Comparison of ENCODE assay signal across 1 cellular context in the genomic region with DNA sequence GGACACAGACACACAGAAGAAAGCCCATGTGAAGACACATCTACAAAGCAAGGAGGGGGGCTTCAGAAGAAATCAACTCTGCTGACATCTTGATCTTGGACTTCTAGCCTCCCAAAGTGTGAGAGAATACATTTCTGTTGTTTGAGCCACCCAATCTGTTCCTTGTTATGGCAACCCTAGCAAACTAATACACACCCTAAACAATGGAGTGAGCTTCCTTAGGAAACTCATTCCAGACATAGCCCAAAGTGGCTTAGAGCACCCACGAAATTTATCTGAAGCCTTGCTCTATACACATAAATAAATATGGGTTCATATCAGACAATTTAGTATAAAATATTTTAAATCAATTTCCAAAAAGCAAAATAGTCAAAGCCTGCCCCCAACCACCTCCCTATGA.
TF ChIP-seq lines count a peak whose summit lies in the region.

No MANE protein-coding gene starts in this region.

TF ChIP-seq in GM23338, 12 proteins besides CTCF, POLR2A, EP300 and RAD21 (continued from another document):
- TF ChIP-seq, protein P1, sequence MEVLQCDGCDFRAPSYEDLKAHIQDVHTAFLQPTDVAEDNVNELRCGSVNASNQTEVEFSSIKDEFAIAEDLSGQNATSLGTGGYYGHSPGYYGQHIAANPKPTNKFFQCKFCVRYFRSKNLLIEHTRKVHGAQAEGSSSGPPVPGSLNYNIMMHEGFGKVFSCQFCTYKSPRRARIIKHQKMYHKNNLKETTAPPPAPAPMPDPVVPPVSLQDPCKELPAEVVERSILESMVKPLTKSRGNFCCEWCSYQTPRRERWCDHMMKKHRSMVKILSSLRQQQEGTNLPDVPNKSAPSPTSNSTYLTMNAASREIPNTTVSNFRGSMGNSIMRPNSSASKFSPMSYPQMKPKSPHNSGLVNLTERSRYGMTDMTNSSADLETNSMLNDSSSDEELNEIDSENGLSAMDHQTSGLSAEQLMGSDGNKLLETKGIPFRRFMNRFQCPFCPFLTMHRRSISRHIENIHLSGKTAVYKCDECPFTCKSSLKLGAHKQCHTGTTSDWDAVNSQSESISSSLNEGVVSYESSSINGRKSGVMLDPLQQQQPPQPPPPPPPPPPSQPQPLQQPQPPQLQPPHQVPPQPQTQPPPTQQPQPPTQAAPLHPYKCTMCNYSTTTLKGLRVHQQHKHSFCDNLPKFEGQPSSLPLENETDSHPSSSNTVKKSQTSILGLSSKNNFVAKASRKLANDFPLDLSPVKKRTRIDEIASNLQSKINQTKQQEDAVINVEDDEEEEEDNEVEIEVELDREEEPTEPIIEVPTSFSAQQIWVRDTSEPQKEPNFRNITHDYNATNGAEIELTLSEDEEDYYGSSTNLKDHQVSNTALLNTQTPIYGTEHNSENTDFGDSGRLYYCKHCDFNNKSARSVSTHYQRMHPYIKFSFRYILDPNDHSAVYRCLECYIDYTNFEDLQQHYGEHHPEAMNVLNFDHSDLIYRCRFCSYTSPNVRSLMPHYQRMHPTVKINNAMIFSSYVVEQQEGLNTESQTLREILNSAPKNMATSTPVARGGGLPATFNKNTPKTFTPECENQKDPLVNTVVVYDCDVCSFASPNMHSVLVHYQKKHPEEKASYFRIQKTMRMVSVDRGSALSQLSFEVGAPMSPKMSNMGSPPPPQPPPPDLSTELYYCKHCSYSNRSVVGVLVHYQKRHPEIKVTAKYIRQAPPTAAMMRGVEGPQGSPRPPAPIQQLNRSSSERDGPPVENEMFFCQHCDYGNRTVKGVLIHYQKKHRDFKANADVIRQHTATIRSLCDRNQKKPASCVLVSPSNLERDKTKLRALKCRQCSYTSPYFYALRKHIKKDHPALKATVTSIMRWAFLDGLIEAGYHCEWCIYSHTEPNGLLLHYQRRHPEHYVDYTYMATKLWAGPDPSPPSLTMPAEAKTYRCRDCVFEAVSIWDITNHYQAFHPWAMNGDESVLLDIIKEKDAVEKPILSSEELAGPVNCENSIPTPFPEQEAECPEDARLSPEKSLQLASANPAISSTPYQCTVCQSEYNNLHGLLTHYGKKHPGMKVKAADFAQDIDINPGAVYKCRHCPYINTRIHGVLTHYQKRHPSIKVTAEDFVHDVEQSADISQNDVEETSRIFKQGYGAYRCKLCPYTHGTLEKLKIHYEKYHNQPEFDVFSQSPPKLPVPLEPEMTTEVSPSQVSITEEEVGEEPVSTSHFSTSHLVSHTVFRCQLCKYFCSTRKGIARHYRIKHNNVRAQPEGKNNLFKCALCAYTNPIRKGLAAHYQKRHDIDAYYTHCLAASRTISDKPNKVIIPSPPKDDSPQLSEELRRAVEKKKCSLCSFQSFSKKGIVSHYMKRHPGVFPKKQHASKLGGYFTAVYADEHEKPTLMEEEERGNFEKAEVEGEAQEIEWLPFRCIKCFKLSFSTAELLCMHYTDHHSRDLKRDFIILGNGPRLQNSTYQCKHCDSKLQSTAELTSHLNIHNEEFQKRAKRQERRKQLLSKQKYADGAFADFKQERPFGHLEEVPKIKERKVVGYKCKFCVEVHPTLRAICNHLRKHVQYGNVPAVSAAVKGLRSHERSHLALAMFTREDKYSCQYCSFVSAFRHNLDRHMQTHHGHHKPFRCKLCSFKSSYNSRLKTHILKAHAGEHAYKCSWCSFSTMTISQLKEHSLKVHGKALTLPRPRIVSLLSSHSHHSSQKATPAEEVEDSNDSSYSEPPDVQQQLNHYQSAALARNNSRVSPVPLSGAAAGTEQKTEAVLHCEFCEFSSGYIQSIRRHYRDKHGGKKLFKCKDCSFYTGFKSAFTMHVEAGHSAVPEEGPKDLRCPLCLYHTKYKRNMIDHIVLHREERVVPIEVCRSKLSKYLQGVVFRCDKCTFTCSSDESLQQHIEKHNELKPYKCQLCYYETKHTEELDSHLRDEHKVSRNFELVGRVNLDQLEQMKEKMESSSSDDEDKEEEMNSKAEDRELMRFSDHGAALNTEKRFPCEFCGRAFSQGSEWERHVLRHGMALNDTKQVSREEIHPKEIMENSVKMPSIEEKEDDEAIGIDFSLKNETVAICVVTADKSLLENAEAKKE (CRISPR knock-in tag; IDR thresholded peaks at IDR 0.05): no peak
